ENCODE assay signal across 8 cellular contexts in genomic region chr2:69645026-69645425, GRCh38. TPM values are rescaled to one million over a fixed set of nuclear protein-coding genes. Genes with fewer than 3 reads are reported as not detected.
A peak's percentile ranks its signal among the peaks of the same experiment; 100 is the strongest.
DNase-seq lines count a peak whose midpoint lies in the region; ATAC-seq, FAIRE-seq and TF ChIP-seq lines count a peak whose summit lies in the region.

No MANE protein-coding gene starts in this region.

- H3K4me2 ChIP-seq in keratinocyte (ENCODE audit: control insufficient read depth, extremely low read depth, insufficient read depth, low read depth, low read length) = peak overlapping the region; percentile 98

- DNase-seq in BJ (ENCODE audit: low read depth) = no peak
- no peak for DNase-seq in HL-60 (ENCODE audit: low read depth in 1 of 2, low spot score in 1 of 2)
- peak; percentile 47 for DNase-seq in activated T-helper 2 cell treated with anti-CD3 and anti-CD28 coated beads, Interferon-gamma antibody, Interleukin-2, Interleukin-4, amounts not matched to agents 10 μg/mL and 5 μg/mL and 100 μg/mL, durations not matched to agents 14 hours and 24 hours and 36 hours (ENCODE audit: low spot score)
- DNase-seq in keratinocyte (ENCODE audit: low read depth, low spot score) = no peak
- DNase-seq in substantia nigra (lab: John Stamatoyannopoulos, UW) = peak in 3 of 49 donors; percentile 8 to 20 (median 17)
- no peak for DNase-seq in NOMO-1 treated with DMSO at 0.1 percent for 48 hours (lab: John Stamatoyannopoulos, UW; ENCODE audit: unreplicated experiment)
- no peak for DNase-seq in mesenteric fat pad (ENCODE audit: low spot score)

- FAIRE-seq in keratinocyte (lab: Jason Lieb, UNC) = no peak

- H3K36me3 Mint-ChIP-seq in activated T-helper 2 cell treated with anti-CD3 and anti-CD28 coated beads, Interferon-gamma antibody, Interleukin-2, Interleukin-4, amounts not matched to agents 10 μg/mL and 5 μg/mL and 100 μg/mL, durations not matched to agents 14 hours and 24 hours and 36 hours (ENCODE audit: low read depth) = peaks cover 27% of the 10 kb centered on the region

- H3K27ac Mint-ChIP-seq in activated T-helper 2 cell treated with anti-CD3 and anti-CD28 coated beads, Interferon-gamma antibody, Interleukin-2, Interleukin-4, amounts not matched to agents 10 μg/mL and 5 μg/mL and 100 μg/mL, durations not matched to agents 14 hours and 24 hours and 36 hours = peak overlapping the region; percentile 98

- H3K9me3 ChIP-seq in keratinocyte (ENCODE audit: control insufficient read depth, low read depth, low read length) = no peaks in the 10 kb centered on the region

- H2AFZ ChIP-seq in keratinocyte (ENCODE audit: control insufficient read depth, low read length) = peak overlapping the region; percentile 17

- H3K27me3 ChIP-seq in BJ (ENCODE audit: control insufficient read depth, insufficient read depth, low read length) (no peaks in the 10 kb centered on the region), HL-60 (ENCODE audit: insufficient read depth, poor library complexity, severe bottlenecking) (no peaks in the 10 kb centered on the region), keratinocyte (ENCODE audit: control insufficient read depth, extremely low read depth, insufficient read depth, low read length) (no peaks in the 10 kb centered on the region)

- peak overlapping the region; percentile 95 for H3K4me3 Mint-ChIP-seq in activated T-helper 2 cell treated with anti-CD3 and anti-CD28 coated beads, Interferon-gamma antibody, Interleukin-2, Interleukin-4, amounts not matched to agents 10 μg/mL and 5 μg/mL and 100 μg/mL, durations not matched to agents 14 hours and 24 hours and 36 hours (ENCODE audit: low read depth)

- H3K27ac ChIP-seq in HL-60 (replicated peaks) = peak overlapping the region; percentile 98
- peak overlapping the region; percentile 90 for H3K27ac ChIP-seq in keratinocyte (ENCODE audit: control insufficient read depth, insufficient read depth, low read length)
- H3K27ac ChIP-seq in substantia nigra (ENCODE audit: low read depth, low read length, poor library complexity, severe bottlenecking) = peak overlapping the region; percentile 98

- H3K9me3 Mint-ChIP-seq in activated T-helper 2 cell treated with anti-CD3 and anti-CD28 coated beads, Interferon-gamma antibody, Interleukin-2, Interleukin-4, amounts not matched to agents 10 μg/mL and 5 μg/mL and 100 μg/mL, durations not matched to agents 14 hours and 24 hours and 36 hours = no peaks in the 10 kb centered on the region

- peak overlapping the region; percentile 85 for H3K9ac ChIP-seq in keratinocyte (ENCODE audit: control insufficient read depth, extremely low read depth, insufficient read depth, low read length)

- POLR2A ChIA-PET in BJ (lab: Charles Lee) = no interaction called here

- peaks cover 54% of the 10 kb centered on the region for H3K4me1 Mint-ChIP-seq in activated T-helper 2 cell treated with anti-CD3 and anti-CD28 coated beads, Interferon-gamma antibody, Interleukin-2, Interleukin-4, amounts not matched to agents 10 μg/mL and 5 μg/mL and 100 μg/mL, durations not matched to agents 14 hours and 24 hours and 36 hours (ENCODE audit: low read depth)

- H4K20me1 ChIP-seq in keratinocyte (ENCODE audit: control insufficient read depth, extremely low read depth, insufficient read depth, low read length) = no peaks in the 10 kb centered on the region

- CTCF ChIA-PET in BJ (lab: Yijun Ruan, JAX) = no interaction called here

- no peaks in the 10 kb centered on the region for H3K9me1 ChIP-seq in keratinocyte (ENCODE audit: control insufficient read depth, extremely low read depth, insufficient read depth, low read length)

- H3K36me3 ChIP-seq in BJ (ENCODE audit: control insufficient read depth, insufficient read depth, low read length) (no peaks in the 10 kb centered on the region), keratinocyte (ENCODE audit: control insufficient read depth in 2 of 2, extremely low read depth in 1 of 2, insufficient read depth in 2 of 2, low read length in 2 of 2) (peaks cover 2 to 5% of the 10 kb centered on the region in 2 experiments)

- H3K27me3 Mint-ChIP-seq in activated T-helper 2 cell treated with anti-CD3 and anti-CD28 coated beads, Interferon-gamma antibody, Interleukin-2, Interleukin-4, amounts not matched to agents 10 μg/mL and 5 μg/mL and 100 μg/mL, durations not matched to agents 14 hours and 24 hours and 36 hours (ENCODE audit: low read depth) = no peaks in the 10 kb centered on the region

- intact Hi-C loops in activated T-helper 2 cell treated with anti-CD3 and anti-CD28 coated beads, Interferon-gamma antibody, Interleukin-2, Interleukin-4, amounts not matched to agents 10 μg/mL and 5 μg/mL and 100 μg/mL, durations not matched to agents 14 hours and 24 hours and 36 hours (cut with micrococcal nuclease) = loop anchor here (1.0 to 10.0 kb wide), 6 partner anchors 38 to 490 kb away; partner anchors contain the start of gene NFU1

- no peak for ATAC-seq in GM18909 (IDR thresholded peaks at IDR 0.05; ENCODE audit: poor library complexity, unreplicated experiment)

- peaks cover 32% of the 10 kb centered on the region for H3K4me1 ChIP-seq in keratinocyte (ENCODE audit: control insufficient read depth, extremely low read depth, insufficient read depth, low read length)

- TF ChIP-seq CTCF in BJ (IDR thresholded peaks at IDR 0.05; ENCODE audit: insufficient read depth, low read depth, low read length) = no peak
- no peak for TF ChIP-seq CTCF in HL-60 (IDR thresholded peaks at IDR 0.05; ENCODE audit: insufficient read depth, low read length)
- TF ChIP-seq CTCF in keratinocyte (optimal IDR thresholded peaks at IDR 0.05 in 1 of 3, IDR thresholded peaks at IDR 0.05 in 1 of 3, conservative IDR thresholded peaks at IDR 0.05 in 1 of 3; ENCODE audit: extremely low read depth in 1 of 3, insufficient read depth in 2 of 3, low read length in 3 of 3) = no peak

- H3K79me2 ChIP-seq in keratinocyte (ENCODE audit: control insufficient read depth, insufficient read depth, low read length) = peaks cover 28% of the 10 kb centered on the region

- dilution Hi-C loops in keratinocyte (cut with MboI; ENCODE audit: extremely low pct_ligation_motif_present, low sequenced_read_pairs) = no loop called here

- H3K4me3 ChIP-seq in BJ (ENCODE audit: low read depth, low read length) (peak overlapping the region; percentile 93; the same call in 1 of the 2 replicates), HL-60 (replicated peaks; ENCODE audit: insufficient read depth, low read length) (peak overlapping the region; percentile 90), keratinocyte (ENCODE audit: control insufficient read depth in 2 of 3, extremely low read depth in 1 of 3, insufficient read depth in 2 of 3, low read depth in 1 of 3, low read length in 3 of 3) (peak overlapping the region; percentile 77 to 94 (median 87))

RNA-seq across cellular contexts. Expression of gene AAK1, which starts 1.5 kb away (rescaled TPM):
- polyA plus RNA-seq in BJ (2011; rRNA removed) = 23.3 and 26.1 TPM in 2 replicates
- polyA minus RNA-seq in BJ (2011; rRNA and poly(A)+ RNA removed) = 26.4 and 49.4 TPM in 2 replicates
- total RNA-seq in activated T-helper 2 cell treated with anti-CD3 and anti-CD28 coated beads, Interferon-gamma antibody, Interleukin-2, Interleukin-4, amounts not matched to agents 10 μg/mL and 5 μg/mL and 100 μg/mL, durations not matched to agents 14 hours and 24 hours and 36 hours = 108 TPM in 2 replicates
- polyA plus RNA-seq in keratinocyte = 9.3 to 31.8 TPM (median 12.3 TPM) in 3 replicates
- polyA plus RNA-seq in keratinocyte (2011; ENCODE audit: low read depth) = 16.1 TPM
- 16.7 and 24.7 TPM in 2 replicates for polyA plus RNA-seq in keratinocyte (2011; cell fraction: cytosol; rRNA removed)
- polyA plus RNA-seq in keratinocyte (2011; cell fraction: nucleus; rRNA removed) = 48.0 and 49.2 TPM in 2 replicates
- polyA plus RNA-seq in keratinocyte (2012; ENCODE audit: low replicate concordance) = 25.5 and 26.2 TPM in 2 replicates
- polyA minus RNA-seq in keratinocyte = 23.9 to 48.1 TPM (median 48.0 TPM) in 3 replicates
- 26.5 TPM for polyA minus RNA-seq in keratinocyte (2011; cell fraction: cytosol; rRNA and poly(A)+ RNA removed)
- 42.0 and 89.1 TPM in 2 replicates for polyA minus RNA-seq in keratinocyte (2011; cell fraction: nucleus; rRNA and poly(A)+ RNA removed)
- 73.6 TPM for total RNA-seq in mesenteric fat pad
